ENCODE assay signal across 9 cellular contexts in genomic region chr11:46379483-46380293, GRCh38. TPM values are rescaled to one million over a fixed set of nuclear protein-coding genes. Genes with fewer than 3 reads are reported as not detected.
A peak's percentile ranks its signal among the peaks of the same experiment; 100 is the strongest.
DNase-seq lines count a peak whose midpoint lies in the region; ATAC-seq and TF ChIP-seq lines count a peak whose summit lies in the region.
"Not testable (repeated sequence)": the region's sequence is repeated elsewhere in the genome, so short reads cannot be mapped to it uniquely, and the experiment has no call there.
"Had no signal": no experiment of that assay in that cellular context is flagged by ENCODE, and none has a peak within 500 bp of the region (broad histone marks: within the 10 kb centered on the region; RNA-seq: fewer than 3 reads in every experiment).

No MANE protein-coding gene starts in this region.

- H3K4me3 ChIP-seq in CD4-positive, CD25-positive, alpha-beta regulatory T cell (ENCODE audit: low read depth, low read length); HCT116 (replicated peaks in 1 of 2; ENCODE audit: low read depth in 1 of 2, low read length in 2 of 2); PC-3 (ENCODE audit: low read length); endocrine pancreas (ENCODE audit: control insufficient read depth, insufficient read depth, low read length): not testable (repeated sequence)
- H3K4me3 ChIP-seq in iPS-20b (ENCODE audit: low read length) (peak overlapping the region; percentile 75; the same call in 1 of the 2 replicates), neural progenitor cell (peak overlapping the region; percentile 88)

- H3K27me3 Mint-ChIP-seq in CD4-positive, CD25-positive, alpha-beta regulatory T cell: peaks cover 19% of the 10 kb centered on the region
- peaks cover 18% of the 10 kb centered on the region for H3K27me3 Mint-ChIP-seq in activated T-cell treated with anti-CD3 and anti-CD28 coated beads, Interleukin-2, amount 50 U/mL, for 4 hours (ENCODE audit: low read depth)
- H3K27me3 Mint-ChIP-seq in neural progenitor cell (ENCODE audit: insufficient read depth, low read depth): not testable (repeated sequence)
- H3K27me3 Mint-ChIP-seq in stimulated activated naive CD8-positive, alpha-beta T cell treated with anti-CD3 and anti-CD28 coated beads, Interleukin-15, amount 100 ng/mL, for 72 hours: peaks cover 16% of the 10 kb centered on the region

- peaks cover 27% of the 10 kb centered on the region for H3K36me3 ChIP-seq in CD4-positive, CD25-positive, alpha-beta regulatory T cell (ENCODE audit: control insufficient read depth, insufficient read depth, low read length)
- not testable (repeated sequence) for H3K36me3 ChIP-seq in HCT116 (ENCODE audit: control insufficient read depth in 1 of 2, insufficient read depth in 2 of 2, low read length in 2 of 2); PC-3 (ENCODE audit: low read depth, low read length); endocrine pancreas (ENCODE audit: control insufficient read depth, insufficient read depth, low read length); neural progenitor cell
- H3K36me3 ChIP-seq in iPS-20b (ENCODE audit: insufficient read depth, low read depth, low read length): peaks cover 40% of the 10 kb centered on the region

- H3K9ac ChIP-seq in HCT116 (ENCODE audit: low read length) (peak overlapping the region; percentile 86), endocrine pancreas (ENCODE audit: control insufficient read depth, insufficient read depth, low read length) (peak overlapping the region; percentile 48), iPS-20b (ENCODE audit: low read depth, low read length) (peak overlapping the region; percentile 41; the same call in 1 of the 2 replicates)
- H3K9ac ChIP-seq in PC-3 (ENCODE audit: low read length); neural progenitor cell: not testable (repeated sequence)

- POLR2A ChIA-PET in HCT116 (lab: Charles Lee); PC-3 (lab: Charles Lee; ENCODE audit: unreplicated experiment): not testable (repeated sequence)

- H4K20me1 ChIP-seq in HCT116 (ENCODE audit: insufficient read depth); PC-3 (ENCODE audit: low read length): not testable (repeated sequence)
- peaks cover 46% of the 10 kb centered on the region for H4K20me1 ChIP-seq in neural progenitor cell (ENCODE audit: low read depth)

- not testable (repeated sequence) for TF ChIP-seq POLR2A in HCT116 (IDR thresholded peaks at IDR 0.05; ENCODE audit: borderline replicate concordance, extremely low read depth, insufficient read depth, insufficient read length)

- not testable (repeated sequence) for H3K9me3 Mint-ChIP-seq in CD4-positive, CD25-positive, alpha-beta regulatory T cell; activated T-cell treated with anti-CD3 and anti-CD28 coated beads, Interleukin-2, amount 50 U/mL, for 4 hours; neural progenitor cell; stimulated activated naive CD8-positive, alpha-beta T cell treated with anti-CD3 and anti-CD28 coated beads, Interleukin-15, amount 100 ng/mL, for 72 hours

- H3K9me2 ChIP-seq in HCT116 (ENCODE audit: insufficient read depth); PC-3 (replicated peaks; ENCODE audit: low read length): not testable (repeated sequence)

- peak overlapping the region; percentile 100 for H3K4me2 ChIP-seq in HCT116 (ENCODE audit: low read length)
- not testable (repeated sequence) for H3K4me2 ChIP-seq in PC-3 (ENCODE audit: low read length)
- H3K4me2 ChIP-seq in neural progenitor cell: peak overlapping the region; percentile 88

- H3K27ac ChIP-seq in CD4-positive, CD25-positive, alpha-beta regulatory T cell (ENCODE audit: insufficient read depth, low read length, poor library complexity, severe bottlenecking): peak overlapping the region; percentile 57
- H3K27ac ChIP-seq in HCT116 (ENCODE audit: low read depth, low read length): peak overlapping the region; percentile 96
- H3K27ac ChIP-seq in PC-3 (ENCODE audit: low read length); iPS-20b (ENCODE audit: low read length); neural progenitor cell: not testable (repeated sequence)

- H3K79me2 ChIP-seq in HCT116 (ENCODE audit: insufficient read depth, low read length) (peaks cover 12% of the 10 kb centered on the region; the same call in 1 of the 2 replicates), neural progenitor cell (ENCODE audit: low read depth) (peaks cover 16% of the 10 kb centered on the region)
- H3K79me2 ChIP-seq in PC-3 (ENCODE audit: low read length): not testable (repeated sequence)

- RAD21 ChIA-PET in HCT116 (lab: Charles Lee; ENCODE audit: low non-redundant PET in 1 of 2, low total read pairs in 2 of 2, uncharacterized antibody in 2 of 2, unreplicated experiment in 2 of 2): not testable (repeated sequence)

- H3K27ac Mint-ChIP-seq in CD4-positive, CD25-positive, alpha-beta regulatory T cell: peak overlapping the region in 2 of 3 donors; percentile 15 to 69
- not testable (repeated sequence) for H3K27ac Mint-ChIP-seq in neural progenitor cell
- peak overlapping the region in 1 of 2 donors; percentile 76 for H3K27ac Mint-ChIP-seq in stimulated activated naive CD8-positive, alpha-beta T cell treated with anti-CD3 and anti-CD28 coated beads, Interleukin-15, amount 100 ng/mL, for 72 hours

- not testable (repeated sequence) for ATAC-seq in CD4-positive, CD25-positive, alpha-beta regulatory T cell (ENCODE audit: low read depth in 2 of 2); activated T-cell treated with anti-CD3 and anti-CD28 coated beads, Interleukin-2, amount 50 U/mL, for 4 hours
- ATAC-seq in HCT116 (peak; percentile 24), PC-3 (peak; percentile 1; the same call in 1 of the 2 replicates)
- ATAC-seq in stimulated activated naive CD8-positive, alpha-beta T cell treated with anti-CD3 and anti-CD28 coated beads, Interleukin-15, amount 100 ng/mL, for 72 hours: peak; percentile 3

- H3F3A ChIP-seq in PC-3 (ENCODE audit: low read length, unreplicated experiment): not testable (repeated sequence)
- peaks cover 38% of the 10 kb centered on the region for H3F3A ChIP-seq in neural progenitor cell (ENCODE audit: low read depth)

- peaks cover 23% of the 10 kb centered on the region for H3K4me1 ChIP-seq in CD4-positive, CD25-positive, alpha-beta regulatory T cell (ENCODE audit: control insufficient read depth, insufficient read depth, low read length, poor library complexity, severe bottlenecking)
- H3K4me1 ChIP-seq in HCT116 (ENCODE audit: control insufficient read depth in 1 of 2, insufficient read depth in 2 of 2, low read length in 2 of 2): peaks cover 23 to 52% of the 10 kb centered on the region in 2 experiments
- not testable (repeated sequence) for H3K4me1 ChIP-seq in PC-3 (ENCODE audit: insufficient read depth, low read length); endocrine pancreas (ENCODE audit: control insufficient read depth, insufficient read depth, low read length); iPS-20b (ENCODE audit: insufficient read depth, low read length)
- peaks cover 22% of the 10 kb centered on the region for H3K4me1 ChIP-seq in neural progenitor cell

- not testable (repeated sequence) for H2AFZ ChIP-seq in HCT116 (ENCODE audit: low read depth, low read length, poor library complexity, severe bottlenecking); PC-3 (ENCODE audit: low read length); neural progenitor cell (replicated peaks)

- H3K4me3 Mint-ChIP-seq in CD4-positive, CD25-positive, alpha-beta regulatory T cell: peak overlapping the region; percentile 43 to 70 (median 64)
- H3K4me3 Mint-ChIP-seq in activated T-cell treated with anti-CD3 and anti-CD28 coated beads, Interleukin-2, amount 50 U/mL, for 4 hours: peak overlapping the region; percentile 16
- H3K4me3 Mint-ChIP-seq in neural progenitor cell: peak overlapping the region; percentile 72
- peak overlapping the region in 1 of 2 donors; percentile 64 for H3K4me3 Mint-ChIP-seq in stimulated activated naive CD8-positive, alpha-beta T cell treated with anti-CD3 and anti-CD28 coated beads, Interleukin-15, amount 100 ng/mL, for 72 hours

- peaks cover 0 to 15% (median 0%) of the 10 kb centered on the region in 4 donors for H3K4me1 Mint-ChIP-seq in CD4-positive, CD25-positive, alpha-beta regulatory T cell
- H3K4me1 Mint-ChIP-seq in activated T-cell treated with anti-CD3 and anti-CD28 coated beads, Interleukin-2, amount 50 U/mL, for 4 hours (ENCODE audit: low read depth): not testable (repeated sequence)
- H3K4me1 Mint-ChIP-seq in neural progenitor cell: peaks cover 23% of the 10 kb centered on the region
- peaks cover 39% of the 10 kb centered on the region for H3K4me1 Mint-ChIP-seq in stimulated activated naive CD8-positive, alpha-beta T cell treated with anti-CD3 and anti-CD28 coated beads, Interleukin-15, amount 100 ng/mL, for 72 hours

- H3K27me3 ChIP-seq in CD4-positive, CD25-positive, alpha-beta regulatory T cell (ENCODE audit: control insufficient read depth, insufficient read depth, low read length); HCT116 (ENCODE audit: insufficient read depth, low read length); PC-3 (ENCODE audit: low read length); endocrine pancreas (ENCODE audit: control insufficient read depth, insufficient read depth, low read length); iPS-20b (ENCODE audit: insufficient read depth, low read length); neural progenitor cell: not testable (repeated sequence)

- CTCF ChIA-PET in HCT116 (lab: Charles Lee); PC-3 (lab: Charles Lee): not testable (repeated sequence)

- intact Hi-C loops in HCT116 (cut with micrococcal nuclease): loop anchor here (10.0 kb wide), 2 partner anchors 235 to 425 kb away; partner anchors contain the start of genes ATG13 and HARBI1
- intact Hi-C loops in PC-3 (cut with micrococcal nuclease): not testable (repeated sequence)

- not testable (repeated sequence) for DNase-seq in CD4-positive, CD25-positive, alpha-beta regulatory T cell; HCT116 (ENCODE audit: low read depth, low spot score); PC-3; activated T-cell treated with anti-CD3 and anti-CD28 coated beads, Interleukin-2, amount 50 U/mL, for 4 hours; stimulated activated naive CD8-positive, alpha-beta T cell treated with anti-CD3 and anti-CD28 coated beads, Interleukin-15, amount 100 ng/mL, for 72 hours
- peak; percentile 83 for DNase-seq in neural progenitor cell (ENCODE audit: low spot score)

- BruUV-seq in HCT116 (replicated peaks; lab: Mats Ljungman, UMichigan); PC-3 (replicated peaks; lab: Mats Ljungman, UMichigan): not testable (repeated sequence)

- not testable (repeated sequence) for H3K9me3 ChIP-seq in CD4-positive, CD25-positive, alpha-beta regulatory T cell (ENCODE audit: control insufficient read depth in 2 of 2, low read length in 2 of 2); HCT116 (ENCODE audit: control insufficient read depth in 1 of 2, insufficient read depth in 1 of 2, low read depth in 1 of 2, low read length in 2 of 2); PC-3 (ENCODE audit: low read length); endocrine pancreas (ENCODE audit: control insufficient read depth, low read length); iPS-20b (ENCODE audit: insufficient read depth, low read depth, low read length); neural progenitor cell (ENCODE audit: low read depth)

- not testable (repeated sequence) for TF ChIP-seq CTCF in HCT116 (IDR thresholded peaks at IDR 0.05 in 2 of 3, conservative IDR thresholded peaks at IDR 0.05 in 1 of 3; ENCODE audit: borderline replicate concordance in 1 of 3, insufficient read depth in 1 of 3, low read depth in 2 of 3, low read length in 2 of 3); PC-3 (conservative IDR thresholded peaks at IDR 0.05; ENCODE audit: low read depth, low read length); neural progenitor cell (IDR thresholded peaks at IDR 0.05)

- not testable (repeated sequence) for TF ChIP-seq RAD21 in HCT116 (IDR thresholded peaks at IDR 0.05; ENCODE audit: low read depth)

- H3K36me3 Mint-ChIP-seq in CD4-positive, CD25-positive, alpha-beta regulatory T cell: peaks cover 18% of the 10 kb centered on the region
- H3K36me3 Mint-ChIP-seq in activated T-cell treated with anti-CD3 and anti-CD28 coated beads, Interleukin-2, amount 50 U/mL, for 4 hours (ENCODE audit: insufficient read depth): peaks cover 13% of the 10 kb centered on the region
- peaks cover 16% of the 10 kb centered on the region for H3K36me3 Mint-ChIP-seq in neural progenitor cell

RNA-seq across cellular contexts. Expression of gene MDK, which starts 1.8 kb away (rescaled TPM):
- 6.1 TPM for total RNA-seq in CD4-positive, CD25-positive, alpha-beta regulatory T cell
- not detected for polyA plus RNA-seq in CD4-positive, CD25-positive, alpha-beta regulatory T cell
- 286 TPM for total RNA-seq in HCT116 (2021; ENCODE audit: unreplicated experiment)
- polyA plus RNA-seq in HCT116 (2012): 442 and 447 TPM in 2 replicates
- total RNA-seq in PC-3 (2014; rRNA removed): 184 and 232 TPM in 2 replicates
- 1 to 10 TPM; 2.1 to 3.0 (median 2.9) TPM for total RNA-seq in activated T-cell treated with anti-CD3 and anti-CD28 coated beads, Interleukin-2, amount 50 U/mL, for 4 hours
- total RNA-seq in neural progenitor cell (ENCODE audit: low replicate concordance): 600 and 1,035 TPM in 2 replicates

RNA-seq across cellular contexts. Expression of gene CHRM4, which starts 11.9 kb away (rescaled TPM):
- 2.8 TPM for total RNA-seq in CD4-positive, CD25-positive, alpha-beta regulatory T cell
- 1 to 10 TPM in 1 of 4 donors, under 1 TPM in 2, not detected in 1; 0.15 to 1.1 (median 0.84) TPM for polyA plus RNA-seq in CD4-positive, CD25-positive, alpha-beta regulatory T cell
- total RNA-seq in HCT116 (2021; ENCODE audit: unreplicated experiment) (1.1 TPM), PC-3 (2014; rRNA removed) (not detected in 2 replicates), neural progenitor cell (ENCODE audit: low replicate concordance) (0.31 TPM in 1 of 2 replicates, not detected in the other)
- polyA plus RNA-seq in HCT116 (2012): 2.5 and 2.9 TPM in 2 replicates
- under 1 TPM; 0.13 to 0.52 (median 0.25) TPM for total RNA-seq in activated T-cell treated with anti-CD3 and anti-CD28 coated beads, Interleukin-2, amount 50 U/mL, for 4 hours
- total RNA-seq: mucosa of gallbladder had no signal

RNA-seq across cellular contexts. Expression of gene DGKZ, which starts 32.4 kb away (rescaled TPM):
- 234 TPM for total RNA-seq in CD4-positive, CD25-positive, alpha-beta regulatory T cell
- polyA plus RNA-seq in CD4-positive, CD25-positive, alpha-beta regulatory T cell: 10 to 100 TPM; 36.6 to 48.6 (median 44.8) TPM
- total RNA-seq in HCT116 (2021; ENCODE audit: unreplicated experiment): 70.2 TPM
- 67.3 and 69.5 TPM in 2 replicates for polyA plus RNA-seq in HCT116 (2012)
- total RNA-seq in PC-3 (2014; rRNA removed): 70.2 and 91.0 TPM in 2 replicates
- 100 to 1,000 TPM; 112 to 122 (median 118) TPM for total RNA-seq in activated T-cell treated with anti-CD3 and anti-CD28 coated beads, Interleukin-2, amount 50 U/mL, for 4 hours
- 12.5 and 55.5 TPM in 2 replicates for total RNA-seq in neural progenitor cell (ENCODE audit: low replicate concordance)

Comparison
In these comparisons a context has a peak if more than half of its experiments do, and no peak if none do; other contexts are left out.
1. RNA of gene MDK, which starts 1.8 kb away (total RNA-seq): 600 to 1,035 TPM in neural progenitor cell, 286 TPM in HCT116 (single experiment) and 184 to 232 TPM in PC-3; 6.1 TPM in CD4-positive, CD25-positive, alpha-beta regulatory T cell (single experiment) and 2.1 to 3.0 TPM in activated T-cell treated with anti-CD3 and anti-CD28 coated beads, Interleukin-2, amount 50 U/mL, for 4 hours; every median in the first group is over 10 times any median in the second.